Comparison of ENCODE assay signal across 15 cellular contexts in genomic region chr12:124174406-124174805, GRCh38.
A peak's percentile ranks its signal among the peaks of the same experiment; 100 is the strongest.
DNase-seq lines count a peak whose midpoint lies in the region; ATAC-seq and TF ChIP-seq lines count a peak whose summit lies in the region.
"Had no signal": no experiment of that assay in that cellular context is flagged by ENCODE, and none has a peak within 500 bp of the region (broad histone marks: within the 10 kb centered on the region; RNA-seq: fewer than 3 reads in every experiment).

No MANE protein-coding gene starts in this region.

- DNase-seq in AG08395 (ENCODE audit: low spot score), result peak; percentile 82
- peak; percentile 88 for DNase-seq in HS-27A (ENCODE audit: low read depth)
- DNase-seq in brain microvascular endothelial cell, result peak; percentile 13
- DNase-seq in left lung, result no peak
- DNase-seq in natural killer cell, result no peak
- no peak for DNase-seq in GM19240 (ENCODE audit: insufficient read length, low spot score)
- no peak for DNase-seq in NCI-H748 (lab: John Stamatoyannopoulos, UW; ENCODE audit: unreplicated experiment)
- DNase-seq: activated B cell treated with CpG ODN at 0.5 μM for 24 hours; activated naive CD4-positive, alpha-beta T cell treated with anti-CD3 and anti-CD28 coated beads, Interleukin-2, amount 10 ng/mL, durations not matched to agents 7 days and 5 days; AML-193; DMS 273 treated with DMSO at 0.1 percent for 48 hours; NCI-H1105 had no signal

- no peaks in the 10 kb centered on the region for H3K4me1 ChIP-seq in left lung

- H3K36me3 Mint-ChIP-seq in natural killer cell, result no peaks in the 10 kb centered on the region
- H3K36me3 Mint-ChIP-seq: activated naive CD4-positive, alpha-beta T cell treated with anti-CD3 and anti-CD28 coated beads, Interleukin-2, amount 10 ng/mL, durations not matched to agents 7 days and 5 days had no signal

- H3K9me3 ChIP-seq in left lung, result no peaks in the 10 kb centered on the region

- H3K4me3 ChIP-seq in brain microvascular endothelial cell (ENCODE audit: low read depth, low read length) (no peak overlapping the region), left lung (no peak overlapping the region)
- H3K4me3 ChIP-seq: lung had no signal

- no peaks in the 10 kb centered on the region for H3K4me1 Mint-ChIP-seq in natural killer cell
- H3K4me1 Mint-ChIP-seq: activated B cell treated with CpG ODN at 0.5 μM for 24 hours; activated naive CD4-positive, alpha-beta T cell treated with anti-CD3 and anti-CD28 coated beads, Interleukin-2, amount 10 ng/mL, durations not matched to agents 7 days and 5 days; neural crest cell had no signal

- peaks cover 6 to 51% of the 10 kb centered on the region in 2 donors for H3K27me3 Mint-ChIP-seq in natural killer cell (ENCODE audit: low read depth in 2 of 2)

- H3K36me3 ChIP-seq in brain microvascular endothelial cell (replicated peaks), result no peaks in the 10 kb centered on the region
- H3K36me3 ChIP-seq in left lung, result no peaks in the 10 kb centered on the region

- H3K27me3 ChIP-seq in brain microvascular endothelial cell (replicated peaks) (no peaks in the 10 kb centered on the region), left lung (no peaks in the 10 kb centered on the region)

- no peaks in the 10 kb centered on the region for H3K9me3 Mint-ChIP-seq in natural killer cell
- H3K9me3 Mint-ChIP-seq: activated B cell treated with CpG ODN at 0.5 μM for 24 hours; activated naive CD4-positive, alpha-beta T cell treated with anti-CD3 and anti-CD28 coated beads, Interleukin-2, amount 10 ng/mL, durations not matched to agents 7 days and 5 days; neural crest cell had no signal

- no peak overlapping the region for H3K27ac Mint-ChIP-seq in natural killer cell
- H3K27ac Mint-ChIP-seq: activated B cell treated with CpG ODN at 0.5 μM for 24 hours; activated naive CD4-positive, alpha-beta T cell treated with anti-CD3 and anti-CD28 coated beads, Interleukin-2, amount 10 ng/mL, durations not matched to agents 7 days and 5 days had no signal

- ATAC-seq in left lung (peak; percentile 18), natural killer cell (no peak), HG03095 (IDR thresholded peaks at IDR 0.05; ENCODE audit: unreplicated experiment) (no peak)

- TF ChIP-seq CTCF in brain microvascular endothelial cell (IDR thresholded peaks at IDR 0.05; ENCODE audit: low read depth, low read length, missing control alignments), result no peak
- TF ChIP-seq CTCF in left lung (IDR thresholded peaks at IDR 0.05), result no peak
- no peak for TF ChIP-seq CTCF in natural killer cell (IDR thresholded peaks at IDR 0.05)

- intact Hi-C loops in left lung (cut with DNase I) (no loop called here), natural killer cell (cut with micrococcal nuclease) (no loop called here)

- in situ Hi-C loops in brain microvascular endothelial cell (cut with HindIII; ENCODE audit: low pct_ligation_motif_present, low sequenced_read_pairs), result no loop called here

- no peak overlapping the region for H3K4me3 Mint-ChIP-seq in natural killer cell
- H3K4me3 Mint-ChIP-seq: activated B cell treated with CpG ODN at 0.5 μM for 24 hours; activated naive CD4-positive, alpha-beta T cell treated with anti-CD3 and anti-CD28 coated beads, Interleukin-2, amount 10 ng/mL, durations not matched to agents 7 days and 5 days; neural crest cell had no signal

- no peak overlapping the region for H3K27ac ChIP-seq in brain microvascular endothelial cell
- no peak overlapping the region for H3K27ac ChIP-seq in left lung

Comparison
In these comparisons a context has a peak if more than half of its experiments do, and no peak if none do; other contexts are left out.
1. DNase-seq: peak in AG08395 (single experiment), HS-27A (single experiment) and brain microvascular endothelial cell (single experiment); none in left lung (0 of 2), natural killer cell (single experiment), GM19240 (single experiment) and NCI-H748 (single experiment).